8 cellular contexts compared by ENCODE assay signal in genomic region chr1:26826261-26827201, GRCh38. TPM values are rescaled to one million over a fixed set of nuclear protein-coding genes. Genes with fewer than 3 reads are reported as not detected.
DNase-seq lines count a peak whose midpoint lies in the region; ATAC-seq, FAIRE-seq and TF ChIP-seq lines count a peak whose summit lies in the region.

TSS of gene ZDHHC18 (plus strand) at chr1:26826688. CDS start at chr1:26826805, 117 bp downstream.

- H3K27me3 Mint-ChIP-seq in CD4-positive, CD25-positive, alpha-beta regulatory T cell: no peaks in the 10 kb centered on the region
- no peaks in the 10 kb centered on the region for H3K27me3 Mint-ChIP-seq in nephron progenitor cell (ENCODE audit: low read depth, poor library complexity)

- no peaks in the 10 kb centered on the region for H3K27me3 ChIP-seq in CD4-positive, CD25-positive, alpha-beta regulatory T cell (ENCODE audit: control insufficient read depth, insufficient read depth, low read length)

- H3K4me3 ChIP-seq in CD4-positive, CD25-positive, alpha-beta regulatory T cell (ENCODE audit: low read depth, low read length): peak within 1 kb of the TSS; percentile 78
- H3K4me3 ChIP-seq in fibroblast of villous mesenchyme (ENCODE audit: low read depth, low read length): peak within 1 kb of the TSS; percentile 74

- H3K36me3 ChIP-seq in CD4-positive, CD25-positive, alpha-beta regulatory T cell (ENCODE audit: control insufficient read depth, insufficient read depth, low read length): peaks cover 2% of the 10 kb centered on the region

- peaks cover 15 to 69% (median 38%) of the 10 kb centered on the region in 4 donors for H3K4me1 Mint-ChIP-seq in CD4-positive, CD25-positive, alpha-beta regulatory T cell
- H3K4me1 Mint-ChIP-seq in nephron progenitor cell: peaks cover 51% of the 10 kb centered on the region

- FAIRE-seq in RCC 7860 (lab: Jason Lieb, UNC): no peak

- H3K4me3 Mint-ChIP-seq in CD4-positive, CD25-positive, alpha-beta regulatory T cell: peak within 1 kb of the TSS; percentile 94 to 97 (median 96)
- peak within 1 kb of the TSS; percentile 93 for H3K4me3 Mint-ChIP-seq in nephron progenitor cell

- H3K27ac Mint-ChIP-seq in CD4-positive, CD25-positive, alpha-beta regulatory T cell: peak within 1 kb of the TSS; percentile 99 to 100 (median 99)
- peak within 1 kb of the TSS; percentile 65 for H3K27ac Mint-ChIP-seq in nephron progenitor cell

- H3K4me1 ChIP-seq in CD4-positive, CD25-positive, alpha-beta regulatory T cell (ENCODE audit: control insufficient read depth, insufficient read depth, low read length, poor library complexity, severe bottlenecking): peaks cover 58% of the 10 kb centered on the region

- peak; percentile 90 to 91 for ATAC-seq in CD4-positive, CD25-positive, alpha-beta regulatory T cell (ENCODE audit: low read depth in 2 of 2)
- peak; percentile 74 for ATAC-seq in GM19328 (IDR thresholded peaks at IDR 0.05; ENCODE audit: unreplicated experiment)

- peaks cover 9% of the 10 kb centered on the region for H3K36me3 Mint-ChIP-seq in CD4-positive, CD25-positive, alpha-beta regulatory T cell
- no peaks in the 10 kb centered on the region for H3K36me3 Mint-ChIP-seq in nephron progenitor cell (ENCODE audit: low read depth)

- peak within 1 kb of the TSS; percentile 99 for H3K27ac ChIP-seq in CD4-positive, CD25-positive, alpha-beta regulatory T cell (ENCODE audit: insufficient read depth, low read length, poor library complexity, severe bottlenecking)

- H3K9me3 ChIP-seq in CD4-positive, CD25-positive, alpha-beta regulatory T cell (ENCODE audit: control insufficient read depth in 2 of 2, low read length in 2 of 2): no peaks in the 10 kb centered on the region

- peak; percentile 64 to 75 (median 68) for DNase-seq in CD4-positive, CD25-positive, alpha-beta regulatory T cell
- DNase-seq in HK-2 (ENCODE audit: unreplicated experiment) (peak; percentile 56), RCC 7860 (ENCODE audit: low spot score) (peak; percentile 23), fibroblast of villous mesenchyme (ENCODE audit: low read depth) (no peak), nephron progenitor cell (peak; percentile 82)
- peak; percentile 71 for DNase-seq in activated effector memory CD4-positive, alpha-beta T cell treated with Interleukin-2 at 50 U/mL for 16 hours

- H3K9me3 Mint-ChIP-seq in CD4-positive, CD25-positive, alpha-beta regulatory T cell: no peaks in the 10 kb centered on the region
- H3K9me3 Mint-ChIP-seq in nephron progenitor cell: no peaks in the 10 kb centered on the region

- TF ChIP-seq CTCF in fibroblast of villous mesenchyme (IDR thresholded peaks at IDR 0.05; ENCODE audit: insufficient read depth, low read depth, low read length) (peak; percentile 43), nephron progenitor cell (IDR thresholded peaks at IDR 0.05) (no peak), subcutaneous adipose tissue (IDR thresholded peaks at IDR 0.05; ENCODE audit: low read depth) (no peak)

RNA-seq across cellular contexts. Expression of gene ZDHHC18, which starts in this region (rescaled TPM):
- 73.6 TPM for total RNA-seq in CD4-positive, CD25-positive, alpha-beta regulatory T cell
- polyA plus RNA-seq in CD4-positive, CD25-positive, alpha-beta regulatory T cell: 10 to 100 TPM in 2 of 4 donors, 1 to 10 TPM in 2; 4.4 to 14.8 (median 10.3) TPM
- total RNA-seq in fibroblast of villous mesenchyme (10.3 and 16.4 TPM in 2 replicates), subcutaneous adipose tissue (10 to 100 TPM; 21.4 to 40.3 (median 31.7) TPM)
